1 cellular context compared by ENCODE assay signal in the genomic region with DNA sequence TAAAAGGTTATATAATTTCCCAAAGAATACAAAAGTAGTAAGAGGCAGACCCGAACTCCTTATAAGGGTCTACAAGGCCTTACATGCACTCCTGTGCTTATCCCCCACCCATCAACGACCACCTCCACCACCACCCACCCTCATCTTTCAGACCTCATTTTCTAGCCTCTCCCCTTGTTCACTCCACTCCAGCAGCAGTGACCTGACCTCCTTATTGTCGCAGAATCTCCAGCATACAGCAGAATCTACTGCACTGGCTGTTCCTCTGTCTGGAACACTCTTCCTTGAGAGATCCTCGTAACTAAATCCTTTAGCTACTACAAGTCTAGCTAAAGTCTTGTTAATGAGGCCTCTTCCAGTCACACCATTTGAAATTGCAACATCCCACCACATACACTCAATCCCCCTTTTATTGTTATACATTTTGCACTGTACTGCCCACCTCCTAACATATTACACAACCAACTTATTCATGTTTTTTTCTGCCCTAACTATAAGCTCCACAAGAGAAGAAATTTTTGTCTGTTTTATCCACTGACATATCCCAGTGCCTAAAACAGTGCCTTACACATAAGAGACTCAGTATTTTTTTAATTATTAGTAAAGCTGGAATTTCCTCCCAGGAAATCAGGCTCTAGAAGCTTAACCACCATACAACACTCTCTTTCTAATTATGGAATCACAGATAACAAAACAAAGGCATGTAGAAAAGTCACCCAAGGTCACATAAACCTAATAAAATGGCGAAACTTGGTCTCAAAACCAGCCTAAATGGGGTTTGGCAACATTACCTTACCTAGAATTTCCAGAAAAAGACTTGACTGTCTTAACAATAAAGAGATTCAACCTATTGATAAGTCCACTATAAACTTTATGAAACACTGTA.
TF ChIP-seq lines count a peak whose summit lies in the region.

No MANE protein-coding gene starts in this region.

TF ChIP-seq in K562, 482 proteins besides CTCF, POLR2A, EP300 and RAD21 (continued from another document):
- TF ChIP-seq, protein P1, sequence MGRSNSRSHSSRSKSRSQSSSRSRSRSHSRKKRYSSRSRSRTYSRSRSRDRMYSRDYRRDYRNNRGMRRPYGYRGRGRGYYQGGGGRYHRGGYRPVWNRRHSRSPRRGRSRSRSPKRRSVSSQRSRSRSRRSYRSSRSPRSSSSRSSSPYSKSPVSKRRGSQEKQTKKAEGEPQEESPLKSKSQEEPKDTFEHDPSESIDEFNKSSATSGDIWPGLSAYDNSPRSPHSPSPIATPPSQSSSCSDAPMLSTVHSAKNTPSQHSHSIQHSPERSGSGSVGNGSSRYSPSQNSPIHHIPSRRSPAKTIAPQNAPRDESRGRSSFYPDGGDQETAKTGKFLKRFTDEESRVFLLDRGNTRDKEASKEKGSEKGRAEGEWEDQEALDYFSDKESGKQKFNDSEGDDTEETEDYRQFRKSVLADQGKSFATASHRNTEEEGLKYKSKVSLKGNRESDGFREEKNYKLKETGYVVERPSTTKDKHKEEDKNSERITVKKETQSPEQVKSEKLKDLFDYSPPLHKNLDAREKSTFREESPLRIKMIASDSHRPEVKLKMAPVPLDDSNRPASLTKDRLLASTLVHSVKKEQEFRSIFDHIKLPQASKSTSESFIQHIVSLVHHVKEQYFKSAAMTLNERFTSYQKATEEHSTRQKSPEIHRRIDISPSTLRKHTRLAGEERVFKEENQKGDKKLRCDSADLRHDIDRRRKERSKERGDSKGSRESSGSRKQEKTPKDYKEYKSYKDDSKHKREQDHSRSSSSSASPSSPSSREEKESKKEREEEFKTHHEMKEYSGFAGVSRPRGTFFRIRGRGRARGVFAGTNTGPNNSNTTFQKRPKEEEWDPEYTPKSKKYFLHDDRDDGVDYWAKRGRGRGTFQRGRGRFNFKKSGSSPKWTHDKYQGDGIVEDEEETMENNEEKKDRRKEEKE (IDR thresholded peaks at IDR 0.05; ENCODE audit: borderline replicate concordance in 1 of 2, control insufficient read depth in 1 of 2, low read depth in 2 of 2, low read length in 1 of 2), result no peak
- TF ChIP-seq, protein P2, sequence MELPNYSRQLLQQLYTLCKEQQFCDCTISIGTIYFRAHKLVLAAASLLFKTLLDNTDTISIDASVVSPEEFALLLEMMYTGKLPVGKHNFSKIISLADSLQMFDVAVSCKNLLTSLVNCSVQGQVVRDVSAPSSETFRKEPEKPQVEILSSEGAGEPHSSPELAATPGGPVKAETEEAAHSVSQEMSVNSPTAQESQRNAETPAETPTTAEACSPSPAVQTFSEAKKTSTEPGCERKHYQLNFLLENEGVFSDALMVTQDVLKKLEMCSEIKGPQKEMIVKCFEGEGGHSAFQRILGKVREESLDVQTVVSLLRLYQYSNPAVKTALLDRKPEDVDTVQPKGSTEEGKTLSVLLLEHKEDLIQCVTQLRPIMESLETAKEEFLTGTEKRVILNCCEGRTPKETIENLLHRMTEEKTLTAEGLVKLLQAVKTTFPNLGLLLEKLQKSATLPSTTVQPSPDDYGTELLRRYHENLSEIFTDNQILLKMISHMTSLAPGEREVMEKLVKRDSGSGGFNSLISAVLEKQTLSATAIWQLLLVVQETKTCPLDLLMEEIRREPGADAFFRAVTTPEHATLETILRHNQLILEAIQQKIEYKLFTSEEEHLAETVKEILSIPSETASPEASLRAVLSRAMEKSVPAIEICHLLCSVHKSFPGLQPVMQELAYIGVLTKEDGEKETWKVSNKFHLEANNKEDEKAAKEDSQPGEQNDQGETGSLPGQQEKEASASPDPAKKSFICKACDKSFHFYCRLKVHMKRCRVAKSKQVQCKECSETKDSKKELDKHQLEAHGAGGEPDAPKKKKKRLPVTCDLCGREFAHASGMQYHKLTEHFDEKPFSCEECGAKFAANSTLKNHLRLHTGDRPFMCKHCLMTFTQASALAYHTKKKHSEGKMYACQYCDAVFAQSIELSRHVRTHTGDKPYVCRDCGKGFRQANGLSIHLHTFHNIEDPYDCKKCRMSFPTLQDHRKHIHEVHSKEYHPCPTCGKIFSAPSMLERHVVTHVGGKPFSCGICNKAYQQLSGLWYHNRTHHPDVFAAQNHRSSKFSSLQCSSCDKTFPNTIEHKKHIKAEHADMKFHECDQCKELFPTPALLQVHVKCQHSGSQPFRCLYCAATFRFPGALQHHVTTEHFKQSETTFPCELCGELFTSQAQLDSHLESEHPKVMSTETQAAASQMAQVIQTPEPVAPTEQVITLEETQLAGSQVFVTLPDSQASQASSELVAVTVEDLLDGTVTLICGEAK (IDR thresholded peaks at IDR 0.05), result 0 out of 2 replicates have a peak, but pooled peaks have one; percentile 20
- TF ChIP-seq, protein P2 (CRISPR knock-in tag; IDR thresholded peaks at IDR 0.05), result no peak
- TF ChIP-seq DMBX1 (CRISPR knock-in tag; IDR thresholded peaks at IDR 0.05; ENCODE audit: borderline replicate concordance) (no peak), MEF2D (tag; conservative IDR thresholded peaks at IDR 0.05; ENCODE audit: low read depth) (0 out of 2 replicates have a peak, but pooled peaks have one; percentile 32), RERE (CRISPR knock-in tag; IDR thresholded peaks at IDR 0.05; ENCODE audit: borderline replicate concordance) (no peak), CEBPB (tag; IDR thresholded peaks at IDR 0.05) (peak; percentile 9; the same call in 1 of the 2 replicates), NFYB (IDR thresholded peaks at IDR 0.05; ENCODE audit: extremely low read depth, insufficient read length) (no peak)
TF ChIP-seq in K562: peak in this region for 3.
